ENCODE assay signal across 9 cellular contexts in genomic region chr6:159104163-159104885, GRCh38. TPM values are rescaled to one million over a fixed set of nuclear protein-coding genes. Genes with fewer than 3 reads are reported as not detected.
A peak's percentile ranks its signal among the peaks of the same experiment; 100 is the strongest.
DNase-seq lines count a peak whose midpoint lies in the region; ATAC-seq, FAIRE-seq and TF ChIP-seq lines count a peak whose summit lies in the region.
"Had no signal": no experiment of that assay in that cellular context is flagged by ENCODE, and none has a peak within 500 bp of the region (broad histone marks: within the 10 kb centered on the region; RNA-seq: fewer than 3 reads in every experiment).

No MANE protein-coding gene starts in this region.

- H3K27me3 ChIP-seq in KMS-11 (ENCODE audit: insufficient read depth, low read depth), result no peaks in the 10 kb centered on the region

- no peaks in the 10 kb centered on the region for H3K4me1 ChIP-seq in KMS-11 (ENCODE audit: low read depth, poor library complexity, severe bottlenecking)

- in situ Hi-C loops in SK-MEL-5 (cut with HindIII; ENCODE audit: low pct_unique_long_range_greater_than_20kb, low sequenced_read_pairs), result no loop called here

- 0 out of 2 replicates have a peak overlapping the region, but pooled peaks have one; percentile 36 for H2AFZ ChIP-seq in KMS-11 (ENCODE audit: low read depth)

- DNase-seq in D721Med (ENCODE audit: insufficient read length, low spot score), result peak; percentile 81
- DNase-seq in SK-MEL-5 (ENCODE audit: low read depth, low spot score), result peak; percentile 60
- peak; percentile 36 to 75 (median 53) for DNase-seq in activated naive CD4-positive, alpha-beta T cell (lab: John Stamatoyannopoulos, UW)
- peak; percentile 66 for DNase-seq in globus pallidus (ENCODE audit: low spot score)
- DNase-seq in posterior cingulate gyrus, result peak; percentile 33 to 93 (median 62)
- DNase-seq in urothelium cell line (ENCODE audit: low spot score), result peak; percentile 89

- H3K9ac ChIP-seq in KMS-11, result no peak overlapping the region

- no peaks in the 10 kb centered on the region for H4K20me1 ChIP-seq in KMS-11 (ENCODE audit: insufficient read depth)

- H3K4me2 ChIP-seq in KMS-11, result no peak overlapping the region

- H3K4me3 ChIP-seq in KMS-11 (IDR thresholded peaks at IDR 0.05; ENCODE audit: insufficient read depth, low read depth, low read length), result no peak overlapping the region

- peak; percentile 66 for TF ChIP-seq CTCF in D721Med (IDR thresholded peaks at IDR 0.05; ENCODE audit: insufficient read depth, missing control alignments)
- TF ChIP-seq CTCF in KMS-11 (conservative IDR thresholded peaks at IDR 0.05; ENCODE audit: low read depth, low read length), result peak; percentile 67

- H3K36me3 ChIP-seq in KMS-11 (ENCODE audit: insufficient read depth), result no peaks in the 10 kb centered on the region

- H3K79me2 ChIP-seq in KMS-11 (ENCODE audit: insufficient read depth, low read depth), result no peaks in the 10 kb centered on the region

- intact Hi-C loops in posterior cingulate gyrus (cut with DNase I), result loop anchor here (1.0 to 10.0 kb wide), 2 partner anchors 62 to 100 kb away; partner anchors contain the start of gene RSPH3

- no peak overlapping the region for H3K27ac ChIP-seq in KMS-11

- ATAC-seq in GM21447 (IDR thresholded peaks at IDR 0.05; ENCODE audit: unreplicated experiment), result peak; percentile 41

- FAIRE-seq in D721Med (lab: Jason Lieb, UNC), result no peak
- FAIRE-seq in urothelium cell line (lab: Jason Lieb, UNC), result no peak
- FAIRE-seq: colon had no signal

RNA-seq across cellular contexts. Expression of gene TAGAP, which starts 59.5 kb away (rescaled TPM):
- total RNA-seq in SK-MEL-5 (2014; rRNA removed; shearing (Covaris generic)), result 0.03 TPM in 1 of 2 replicates, not detected in the other
- polyA plus RNA-seq in SK-MEL-5 (2015; cell fraction: cytosol; rRNA removed), result 0.18 and 0.33 TPM in 2 replicates
- 0.68 TPM in 1 of 2 replicates, not detected in the other for polyA plus RNA-seq in SK-MEL-5 (2015; cell fraction: nucleus; rRNA removed)
